ENCODE assay signal across 25 cellular contexts in genomic region chr22:32879550-32879949, GRCh38.
"Had no signal": no experiment of that assay in that cellular context is flagged by ENCODE, and none has a peak within 500 bp of the region (broad histone marks: within the 10 kb centered on the region; RNA-seq: fewer than 3 reads in every experiment).

No MANE protein-coding gene starts in this region.

- H3K27me3 Mint-ChIP-seq: activated CD4-positive, alpha-beta T cell treated with anti-CD3 and anti-CD28 coated beads for 36 hours had no signal

- H3K27ac Mint-ChIP-seq: activated CD4-positive, alpha-beta memory T cell treated with anti-CD3 and anti-CD28 coated beads for 36 hours; activated CD4-positive, alpha-beta T cell treated with anti-CD3 and anti-CD28 coated beads for 36 hours; activated CD4-positive, alpha-beta T cell treated with anti-CD3 and anti-CD28 coated beads, Interleukin-2, amount 10 ng/mL, durations not matched to agents 24 days and 14 days; activated CD8-positive, alpha-beta memory T cell treated with anti-CD3 and anti-CD28 coated beads, Interleukin-2, amount 10 ng/mL, durations not matched to agents 7 days and 5 days; activated CD8-positive, alpha-beta T cell treated with anti-CD3 and anti-CD28 coated beads, Interleukin-2, amount 10 ng/mL, durations not matched to agents 7 days and 5 days; activated naive CD4-positive, alpha-beta T cell treated with anti-CD3 and anti-CD28 coated beads for 36 hours; activated naive CD4-positive, alpha-beta T cell treated with anti-CD3 and anti-CD28 coated beads, Interleukin-2, amount 50 U/mL, for 72 hours; activated naive CD8-positive, alpha-beta T cell treated with anti-CD3 and anti-CD28 coated beads, Interleukin-2, amount 10 ng/mL, durations not matched to agents 7 days and 5 days; activated T-helper 1 cell treated with anti-CD3 and anti-CD28 coated beads, Interleukin-12 subunit alpha, Interleukin-12 subunit beta, Interleukin-2, Interleukin-4 antibody, amounts not matched to agents 30 ng/mL and 10 ng/mL and 1 ng/mL, durations not matched to agents 14 hours and 24 hours and 36 hours; activated T-helper 2 cell treated with anti-CD3 and anti-CD28 coated beads, Interferon-gamma antibody, Interleukin-2, Interleukin-4, amounts not matched to agents 10 μg/mL and 5 μg/mL and 100 μg/mL, durations not matched to agents 14 hours and 24 hours and 36 hours; dendritic cell treated with granulocyte-macrophage colony-stimulating factor and Interleukin-4, amounts not matched to agents 40 ng/mL and 50 ng/mL, for 4 days; endodermal cell had no signal

- H3K4me3 Mint-ChIP-seq: activated CD4-positive, alpha-beta memory T cell treated with anti-CD3 and anti-CD28 coated beads for 36 hours; activated CD4-positive, alpha-beta T cell treated with anti-CD3 and anti-CD28 coated beads for 36 hours; activated CD4-positive, alpha-beta T cell treated with anti-CD3 and anti-CD28 coated beads, Interleukin-2, amount 10 ng/mL, durations not matched to agents 24 days and 14 days; activated CD8-positive, alpha-beta memory T cell treated with anti-CD3 and anti-CD28 coated beads, Interleukin-2, amount 10 ng/mL, durations not matched to agents 7 days and 5 days; activated CD8-positive, alpha-beta T cell treated with anti-CD3 and anti-CD28 coated beads, Interleukin-2, amount 10 ng/mL, durations not matched to agents 7 days and 5 days; activated naive CD4-positive, alpha-beta T cell treated with anti-CD3 and anti-CD28 coated beads for 36 hours; activated naive CD8-positive, alpha-beta T cell treated with anti-CD3 and anti-CD28 coated beads, Interleukin-2, amount 10 ng/mL, durations not matched to agents 7 days and 5 days; activated T-helper 1 cell treated with anti-CD3 and anti-CD28 coated beads, Interleukin-12 subunit alpha, Interleukin-12 subunit beta, Interleukin-2, Interleukin-4 antibody, amounts not matched to agents 30 ng/mL and 10 ng/mL and 1 ng/mL, durations not matched to agents 14 hours and 24 hours and 36 hours; central memory CD8-positive, alpha-beta T cell; dendritic cell treated with granulocyte-macrophage colony-stimulating factor and Interleukin-4, amounts not matched to agents 40 ng/mL and 50 ng/mL, for 4 days; endodermal cell had no signal

- ATAC-seq: activated CD4-positive, alpha-beta T cell treated with anti-CD3 and anti-CD28 coated beads for 36 hours; activated CD8-positive, alpha-beta memory T cell treated with anti-CD3 and anti-CD28 coated beads, Interleukin-2, amount 10 ng/mL, durations not matched to agents 7 days and 5 days; activated CD8-positive, alpha-beta T cell treated with anti-CD3 and anti-CD28 coated beads, Interleukin-2, amount 10 ng/mL, durations not matched to agents 7 days and 5 days; activated naive CD4-positive, alpha-beta T cell treated with anti-CD3 and anti-CD28 coated beads, Interleukin-2, amount 50 U/mL, for 72 hours; esophagus mucosa had no signal

- H3K4me1 Mint-ChIP-seq: activated CD8-positive, alpha-beta memory T cell treated with anti-CD3 and anti-CD28 coated beads, Interleukin-2, amount 10 ng/mL, durations not matched to agents 7 days and 5 days; central memory CD8-positive, alpha-beta T cell had no signal

- DNase-seq: activated CD4-positive, alpha-beta memory T cell treated with anti-CD3 and anti-CD28 coated beads for 36 hours; activated CD4-positive, alpha-beta T cell treated with anti-CD3 and anti-CD28 coated beads for 36 hours; activated CD4-positive, alpha-beta T cell treated with anti-CD3 and anti-CD28 coated beads, Interleukin-2, amount 10 ng/mL, durations not matched to agents 24 days and 14 days; activated CD4-positive, CD25-positive, alpha-beta regulatory T cell; activated CD4-positive, CD25-positive, alpha-beta regulatory T cell treated with anti-CD3 and anti-CD28 coated beads, Interleukin-2, amount 50 U/mL, for 72 hours; activated CD8-positive, alpha-beta memory T cell treated with anti-CD3 and anti-CD28 coated beads, Interleukin-2, amount 10 ng/mL, durations not matched to agents 7 days and 5 days; activated CD8-positive, alpha-beta memory T cell treated with anti-CD3 and anti-CD28 coated beads, Interleukin-2, amount 50 U/mL, for 4 hours; activated CD8-positive, alpha-beta T cell treated with anti-CD3 and anti-CD28 coated beads, Interleukin-2, amount 10 ng/mL, durations not matched to agents 7 days and 5 days; activated effector memory CD4-positive, alpha-beta T cell treated with anti-CD3 and anti-CD28 coated beads, Interleukin-2, amount 50 U/mL, for 16 hours; activated naive CD4-positive, alpha-beta T cell treated with anti-CD3 and anti-CD28 coated beads for 36 hours; activated naive CD8-positive, alpha-beta T cell treated with anti-CD3 and anti-CD28 coated beads, Interleukin-2, amount 10 ng/mL, durations not matched to agents 7 days and 5 days; activated T-cell treated with anti-CD3 and anti-CD28 coated beads, Interleukin-2, amount 50 U/mL, for 1 hour; activated T-cell treated with anti-CD3 and anti-CD28 coated beads, Interleukin-2, amount 50 U/mL, for 48 hours; brain microvascular endothelial cell; dorsolateral prefrontal cortex; effector memory CD4-positive, alpha-beta T cell; endodermal cell; head of caudate nucleus; T-helper 2 cell had no signal

- H3K36me3 Mint-ChIP-seq: activated CD4-positive, alpha-beta memory T cell treated with anti-CD3 and anti-CD28 coated beads for 36 hours; activated CD8-positive, alpha-beta memory T cell treated with anti-CD3 and anti-CD28 coated beads, Interleukin-2, amount 10 ng/mL, durations not matched to agents 7 days and 5 days; activated naive CD4-positive, alpha-beta T cell treated with anti-CD3 and anti-CD28 coated beads, Interleukin-2, amount 50 U/mL, for 72 hours; activated naive CD8-positive, alpha-beta T cell treated with anti-CD3 and anti-CD28 coated beads, Interleukin-2, amount 10 ng/mL, durations not matched to agents 7 days and 5 days had no signal

- H3K9me3 Mint-ChIP-seq: activated CD4-positive, alpha-beta memory T cell treated with anti-CD3 and anti-CD28 coated beads for 36 hours; activated CD4-positive, alpha-beta T cell treated with anti-CD3 and anti-CD28 coated beads, Interleukin-2, amount 10 ng/mL, durations not matched to agents 24 days and 14 days; activated naive CD4-positive, alpha-beta T cell treated with anti-CD3 and anti-CD28 coated beads for 36 hours; activated naive CD4-positive, alpha-beta T cell treated with anti-CD3 and anti-CD28 coated beads, Interleukin-2, amount 50 U/mL, for 72 hours; activated naive CD8-positive, alpha-beta T cell treated with anti-CD3 and anti-CD28 coated beads, Interleukin-2, amount 10 ng/mL, durations not matched to agents 7 days and 5 days; activated T-helper 1 cell treated with anti-CD3 and anti-CD28 coated beads, Interleukin-12 subunit alpha, Interleukin-12 subunit beta, Interleukin-2, Interleukin-4 antibody, amounts not matched to agents 30 ng/mL and 10 ng/mL and 1 ng/mL, durations not matched to agents 14 hours and 24 hours and 36 hours; activated T-helper 2 cell treated with anti-CD3 and anti-CD28 coated beads, Interferon-gamma antibody, Interleukin-2, Interleukin-4, amounts not matched to agents 10 μg/mL and 5 μg/mL and 100 μg/mL, durations not matched to agents 14 hours and 24 hours and 36 hours; central memory CD8-positive, alpha-beta T cell; dendritic cell treated with granulocyte-macrophage colony-stimulating factor and Interleukin-4, amounts not matched to agents 40 ng/mL and 50 ng/mL, for 4 days; endodermal cell had no signal
